2 cellular contexts compared by ENCODE assay signal in the genomic region with DNA sequence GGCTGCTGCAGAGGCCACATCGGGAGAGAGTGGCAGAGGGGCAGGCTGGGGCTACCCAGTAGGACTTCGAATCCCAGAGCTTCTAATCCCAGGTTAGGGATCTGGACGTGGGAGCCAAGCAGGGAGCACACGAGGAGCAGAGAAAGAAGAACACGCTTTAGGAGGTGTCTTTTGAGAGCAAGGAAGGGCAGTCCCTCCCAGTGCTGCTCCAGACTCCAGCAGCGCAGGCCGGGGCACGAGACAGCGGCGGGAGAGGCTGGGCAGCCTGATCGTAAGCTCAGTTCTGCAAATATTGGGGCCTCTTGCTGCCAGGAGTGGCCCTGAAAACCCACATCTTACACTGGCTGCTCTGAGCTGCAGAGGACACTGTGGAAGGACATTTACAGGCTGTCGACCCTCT.
TF ChIP-seq lines count a peak whose summit lies in the region.

No MANE protein-coding gene starts in this region.

TF ChIP-seq in liver, 16 proteins besides CTCF, POLR2A, EP300 and RAD21 (continued from another document):
- TF ChIP-seq ZBTB33 (IDR thresholded peaks at IDR 0.05) (no peak), HNF4G (IDR thresholded peaks at IDR 0.05) (no peak), RXRA (IDR thresholded peaks at IDR 0.05) (no peak), YY1 (IDR thresholded peaks at IDR 0.05) (no peak), NR2F2 (IDR thresholded peaks at IDR 0.05) (no peak), EGR1 (IDR thresholded peaks at IDR 0.05; ENCODE audit: low read depth in 2 of 2) (no peak), FOXA1 (IDR thresholded peaks at IDR 0.05) (no peak), MAX (IDR thresholded peaks at IDR 0.05) (no peak), JUND (IDR thresholded peaks at IDR 0.05) (no peak), FOXA2 (IDR thresholded peaks at IDR 0.05) (no peak), TAF1 (conservative IDR thresholded peaks at IDR 0.05) (no peak)
- TF ChIP-seq, protein P1, sequence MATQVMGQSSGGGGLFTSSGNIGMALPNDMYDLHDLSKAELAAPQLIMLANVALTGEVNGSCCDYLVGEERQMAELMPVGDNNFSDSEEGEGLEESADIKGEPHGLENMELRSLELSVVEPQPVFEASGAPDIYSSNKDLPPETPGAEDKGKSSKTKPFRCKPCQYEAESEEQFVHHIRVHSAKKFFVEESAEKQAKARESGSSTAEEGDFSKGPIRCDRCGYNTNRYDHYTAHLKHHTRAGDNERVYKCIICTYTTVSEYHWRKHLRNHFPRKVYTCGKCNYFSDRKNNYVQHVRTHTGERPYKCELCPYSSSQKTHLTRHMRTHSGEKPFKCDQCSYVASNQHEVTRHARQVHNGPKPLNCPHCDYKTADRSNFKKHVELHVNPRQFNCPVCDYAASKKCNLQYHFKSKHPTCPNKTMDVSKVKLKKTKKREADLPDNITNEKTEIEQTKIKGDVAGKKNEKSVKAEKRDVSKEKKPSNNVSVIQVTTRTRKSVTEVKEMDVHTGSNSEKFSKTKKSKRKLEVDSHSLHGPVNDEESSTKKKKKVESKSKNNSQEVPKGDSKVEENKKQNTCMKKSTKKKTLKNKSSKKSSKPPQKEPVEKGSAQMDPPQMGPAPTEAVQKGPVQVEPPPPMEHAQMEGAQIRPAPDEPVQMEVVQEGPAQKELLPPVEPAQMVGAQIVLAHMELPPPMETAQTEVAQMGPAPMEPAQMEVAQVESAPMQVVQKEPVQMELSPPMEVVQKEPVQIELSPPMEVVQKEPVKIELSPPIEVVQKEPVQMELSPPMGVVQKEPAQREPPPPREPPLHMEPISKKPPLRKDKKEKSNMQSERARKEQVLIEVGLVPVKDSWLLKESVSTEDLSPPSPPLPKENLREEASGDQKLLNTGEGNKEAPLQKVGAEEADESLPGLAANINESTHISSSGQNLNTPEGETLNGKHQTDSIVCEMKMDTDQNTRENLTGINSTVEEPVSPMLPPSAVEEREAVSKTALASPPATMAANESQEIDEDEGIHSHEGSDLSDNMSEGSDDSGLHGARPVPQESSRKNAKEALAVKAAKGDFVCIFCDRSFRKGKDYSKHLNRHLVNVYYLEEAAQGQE (IDR thresholded peaks at IDR 0.05) = no peak
- TF ChIP-seq, protein P2, sequence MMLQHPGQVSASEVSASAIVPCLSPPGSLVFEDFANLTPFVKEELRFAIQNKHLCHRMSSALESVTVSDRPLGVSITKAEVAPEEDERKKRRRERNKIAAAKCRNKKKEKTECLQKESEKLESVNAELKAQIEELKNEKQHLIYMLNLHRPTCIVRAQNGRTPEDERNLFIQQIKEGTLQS (IDR thresholded peaks at IDR 0.05) = no peak

TF ChIP-seq in HepG2, 621 proteins besides CTCF, POLR2A, EP300 and RAD21 (continued from another document):
- TF ChIP-seq, protein P3, sequence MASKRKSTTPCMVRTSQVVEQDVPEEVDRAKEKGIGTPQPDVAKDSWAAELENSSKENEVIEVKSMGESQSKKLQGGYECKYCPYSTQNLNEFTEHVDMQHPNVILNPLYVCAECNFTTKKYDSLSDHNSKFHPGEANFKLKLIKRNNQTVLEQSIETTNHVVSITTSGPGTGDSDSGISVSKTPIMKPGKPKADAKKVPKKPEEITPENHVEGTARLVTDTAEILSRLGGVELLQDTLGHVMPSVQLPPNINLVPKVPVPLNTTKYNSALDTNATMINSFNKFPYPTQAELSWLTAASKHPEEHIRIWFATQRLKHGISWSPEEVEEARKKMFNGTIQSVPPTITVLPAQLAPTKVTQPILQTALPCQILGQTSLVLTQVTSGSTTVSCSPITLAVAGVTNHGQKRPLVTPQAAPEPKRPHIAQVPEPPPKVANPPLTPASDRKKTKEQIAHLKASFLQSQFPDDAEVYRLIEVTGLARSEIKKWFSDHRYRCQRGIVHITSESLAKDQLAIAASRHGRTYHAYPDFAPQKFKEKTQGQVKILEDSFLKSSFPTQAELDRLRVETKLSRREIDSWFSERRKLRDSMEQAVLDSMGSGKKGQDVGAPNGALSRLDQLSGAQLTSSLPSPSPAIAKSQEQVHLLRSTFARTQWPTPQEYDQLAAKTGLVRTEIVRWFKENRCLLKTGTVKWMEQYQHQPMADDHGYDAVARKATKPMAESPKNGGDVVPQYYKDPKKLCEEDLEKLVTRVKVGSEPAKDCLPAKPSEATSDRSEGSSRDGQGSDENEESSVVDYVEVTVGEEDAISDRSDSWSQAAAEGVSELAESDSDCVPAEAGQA (IDR thresholded peaks at IDR 0.05; ENCODE audit: low read depth) = no peak
- TF ChIP-seq, protein P3 (CRISPR knock-in tag; IDR thresholded peaks at IDR 0.05; ENCODE audit: borderline replicate concordance) = no peak
- no peak for TF ChIP-seq ZBTB7B (CRISPR knock-in tag; IDR thresholded peaks at IDR 0.05)
- no peak for TF ChIP-seq ZNF180 (CRISPR knock-in tag; IDR thresholded peaks at IDR 0.05; ENCODE audit: borderline replicate concordance, low read depth)
- TF ChIP-seq NR2F1 (CRISPR knock-in tag; IDR thresholded peaks at IDR 0.05) = no peak
- TF ChIP-seq ZNF687 (CRISPR knock-in tag; IDR thresholded peaks at IDR 0.05) = no peak
- TF ChIP-seq ZNF136 (CRISPR knock-in tag; IDR thresholded peaks at IDR 0.05; ENCODE audit: low read depth) = no peak
- no peak for TF ChIP-seq ZNF850 (CRISPR knock-in tag; conservative IDR thresholded peaks at IDR 0.05)
- TF ChIP-seq ZNF44 (CRISPR knock-in tag; IDR thresholded peaks at IDR 0.05) = no peak
- no peak for TF ChIP-seq ZNF234 (CRISPR knock-in tag; conservative IDR thresholded peaks at IDR 0.05)
